ENCODE assay signal across 25 cellular contexts in genomic region chr10:33233191-33233590, GRCh38.
DNase-seq lines count a peak whose midpoint lies in the region; ATAC-seq and TF ChIP-seq lines count a peak whose summit lies in the region.
"Had no signal": no experiment of that assay in that cellular context is flagged by ENCODE, and none has a peak within 500 bp of the region (broad histone marks: within the 10 kb centered on the region; RNA-seq: fewer than 3 reads in every experiment).

No MANE protein-coding gene starts in this region.

- H3K27me3 ChIP-seq in right atrium auricular region (no peaks in the 10 kb centered on the region), upper lobe of right lung (no peaks in the 10 kb centered on the region), uterus (no peaks in the 10 kb centered on the region)

- POLR2A ChIA-PET in activated CD4-positive, alpha-beta memory T cell treated with anti-CD3 and anti-CD28 coated beads for 36 hours (lab: Charles Lee) = no interaction called here

- H3K9me3 ChIP-seq in right atrium auricular region (no peaks in the 10 kb centered on the region), upper lobe of right lung (no peaks in the 10 kb centered on the region), uterus (no peaks in the 10 kb centered on the region)
- H3K9me3 ChIP-seq: A549 had no signal

- TF ChIP-seq CTCF in right atrium auricular region (IDR thresholded peaks at IDR 0.05) (no peak), nephron (IDR thresholded peaks at IDR 0.05; ENCODE audit: unreplicated experiment in 3 of 3) (no peak), upper lobe of right lung (IDR thresholded peaks at IDR 0.05) (no peak), uterus (IDR thresholded peaks at IDR 0.05) (no peak)

- H3K9me3 Mint-ChIP-seq in nephron = no peaks in the 10 kb centered on the region
- no peaks in the 10 kb centered on the region for H3K9me3 Mint-ChIP-seq in activated CD4-positive, alpha-beta memory T cell treated with anti-CD3 and anti-CD28 coated beads for 36 hours
- H3K9me3 Mint-ChIP-seq: activated CD4-positive, alpha-beta memory T cell treated with anti-CD3 and anti-CD28 coated beads, Interleukin-2, amount 10 ng/mL, durations not matched to agents 7 days and 5 days; activated T-helper 1 cell treated with anti-CD3 and anti-CD28 coated beads, Interleukin-12 subunit alpha, Interleukin-12 subunit beta, Interleukin-2, Interleukin-4 antibody, amounts not matched to agents 30 ng/mL and 10 ng/mL and 1 ng/mL, durations not matched to agents 14 hours and 24 hours and 36 hours; CD4-positive, alpha-beta T cell had no signal

- intact Hi-C loops in left ventricle myocardium superior (cut with micrococcal nuclease) = no loop called here
- intact Hi-C loops in upper lobe of right lung (cut with DNase I) = no loop called here
- intact Hi-C loops in activated CD4-positive, alpha-beta memory T cell treated with anti-CD3 and anti-CD28 coated beads for 36 hours (cut with micrococcal nuclease) = no loop called here
- intact Hi-C loops in uterus (cut with DNase I; ENCODE audit: low total_unique reads) = no loop called here

- ATAC-seq in left ventricle myocardium superior (no peak), upper lobe of right lung (no peak)
- ATAC-seq: A549, K562, left colon had no signal

- H3K36me3 Mint-ChIP-seq in nephron (ENCODE audit: low read depth) = peaks cover 66% of the 10 kb centered on the region
- H3K36me3 Mint-ChIP-seq in activated CD4-positive, alpha-beta memory T cell treated with anti-CD3 and anti-CD28 coated beads for 36 hours = no peaks in the 10 kb centered on the region

- no peak overlapping the region for H3K4me3 Mint-ChIP-seq in nephron
- no peak overlapping the region for H3K4me3 Mint-ChIP-seq in activated CD4-positive, alpha-beta memory T cell treated with anti-CD3 and anti-CD28 coated beads for 36 hours
- H3K4me3 Mint-ChIP-seq: activated CD4-positive, alpha-beta memory T cell treated with anti-CD3 and anti-CD28 coated beads, Interleukin-2, amount 10 ng/mL, durations not matched to agents 7 days and 5 days; activated T-helper 1 cell treated with anti-CD3 and anti-CD28 coated beads, Interleukin-12 subunit alpha, Interleukin-12 subunit beta, Interleukin-2, Interleukin-4 antibody, amounts not matched to agents 30 ng/mL and 10 ng/mL and 1 ng/mL, durations not matched to agents 14 hours and 24 hours and 36 hours; CD4-positive, alpha-beta T cell had no signal

- peak overlapping the region; percentile 48 to 69 for H3K27ac ChIP-seq in right atrium auricular region
- H3K27ac ChIP-seq in upper lobe of right lung = peak overlapping the region; percentile 21
- H3K27ac ChIP-seq in uterus = peak overlapping the region in 1 of 2 donors; percentile 55

- no peak overlapping the region for H3K4me3 ChIP-seq in right atrium auricular region
- H3K4me3 ChIP-seq in upper lobe of right lung = no peak overlapping the region
- no peak overlapping the region for H3K4me3 ChIP-seq in uterus
- H3K4me3 ChIP-seq: A549, K562, skin epidermis had no signal

- H3K27ac Mint-ChIP-seq in nephron = peak overlapping the region; percentile 45 to 88 (median 52)
- no peak overlapping the region for H3K27ac Mint-ChIP-seq in activated CD4-positive, alpha-beta memory T cell treated with anti-CD3 and anti-CD28 coated beads for 36 hours
- H3K27ac Mint-ChIP-seq: activated CD4-positive, alpha-beta memory T cell treated with anti-CD3 and anti-CD28 coated beads, Interleukin-2, amount 10 ng/mL, durations not matched to agents 7 days and 5 days; activated T-helper 1 cell treated with anti-CD3 and anti-CD28 coated beads, Interleukin-12 subunit alpha, Interleukin-12 subunit beta, Interleukin-2, Interleukin-4 antibody, amounts not matched to agents 30 ng/mL and 10 ng/mL and 1 ng/mL, durations not matched to agents 14 hours and 24 hours and 36 hours; CD4-positive, alpha-beta T cell had no signal

- no peak for TF ChIP-seq POLR2A in uterus (IDR thresholded peaks at IDR 0.05)

- peaks cover 4% of the 10 kb centered on the region for H3K27me3 Mint-ChIP-seq in nephron (ENCODE audit: low read depth)
- peaks cover 9% of the 10 kb centered on the region for H3K27me3 Mint-ChIP-seq in activated CD4-positive, alpha-beta memory T cell treated with anti-CD3 and anti-CD28 coated beads for 36 hours
- H3K27me3 Mint-ChIP-seq: CD4-positive, alpha-beta T cell had no signal

- H3K4me1 Mint-ChIP-seq in nephron = peaks cover 71% of the 10 kb centered on the region
- no peaks in the 10 kb centered on the region for H3K4me1 Mint-ChIP-seq in activated CD4-positive, alpha-beta memory T cell treated with anti-CD3 and anti-CD28 coated beads for 36 hours (ENCODE audit: low read depth)
- H3K4me1 Mint-ChIP-seq: activated CD4-positive, alpha-beta memory T cell treated with anti-CD3 and anti-CD28 coated beads, Interleukin-2, amount 10 ng/mL, durations not matched to agents 7 days and 5 days had no signal

- CTCF ChIA-PET in activated CD4-positive, alpha-beta memory T cell treated with anti-CD3 and anti-CD28 coated beads for 36 hours (lab: Charles Lee) = interaction anchor here (1.1 kb wide), 1 partner anchor 40 kb away, joined by 4 read pairs; no protein-coding TSS in a partner anchor

- no peaks in the 10 kb centered on the region for H3K36me3 ChIP-seq in right atrium auricular region
- peaks cover 9% of the 10 kb centered on the region for H3K36me3 ChIP-seq in upper lobe of right lung
- H3K36me3 ChIP-seq in uterus = no peaks in the 10 kb centered on the region

- DNase-seq in right atrium auricular region (ENCODE audit: low spot score) (no peak), left ventricle myocardium superior (no peak), dermis blood vessel endothelial cell (peak; percentile 85), upper lobe of right lung (no peak), D341Med (ENCODE audit: low spot score) (no peak), uterus (no peak)
- DNase-seq in activated CD4-positive, alpha-beta memory T cell treated with anti-CD3 and anti-CD28 coated beads for 36 hours = no peak
- DNase-seq: activated CD4-positive, alpha-beta memory T cell treated with anti-CD3 and anti-CD28 coated beads, Interleukin-2, amount 10 ng/mL, durations not matched to agents 7 days and 5 days; activated CD4-positive, CD25-positive, alpha-beta regulatory T cell treated with anti-CD3 and anti-CD28 coated beads, Interleukin-2, amount 50 U/mL, for 72 hours; activated CD8-positive, alpha-beta memory T cell treated with anti-CD3 and anti-CD28 coated beads, Interleukin-2, amount 50 U/mL, for 4 hours; activated naive CD4-positive, alpha-beta T cell treated with Interleukin-2 at 50 U/mL for 16 hours; CD4-positive, alpha-beta T cell; GOT3; hypothalamus; left colon; NCI-H1092 treated with DMSO at 0.1 percent for 48 hours; NCI-H187 treated with DMSO at 0.1 percent for 48 hours; NCI-H524 treated with DMSO at 0.1 percent for 48 hours; SHP77 treated with DMSO at 0.1 percent for 48 hours; stimulated activated naive CD4-positive, alpha-beta T cell treated with Interleukin-2 at 50 U/mL for 16 hours had no signal

- H3K4me1 ChIP-seq in right atrium auricular region (peaks cover 0 to 82% of the 10 kb centered on the region in 2 donors), upper lobe of right lung (peaks cover 29% of the 10 kb centered on the region), uterus (peaks cover 12 to 24% of the 10 kb centered on the region in 2 donors)
